In the genomic region with DNA sequence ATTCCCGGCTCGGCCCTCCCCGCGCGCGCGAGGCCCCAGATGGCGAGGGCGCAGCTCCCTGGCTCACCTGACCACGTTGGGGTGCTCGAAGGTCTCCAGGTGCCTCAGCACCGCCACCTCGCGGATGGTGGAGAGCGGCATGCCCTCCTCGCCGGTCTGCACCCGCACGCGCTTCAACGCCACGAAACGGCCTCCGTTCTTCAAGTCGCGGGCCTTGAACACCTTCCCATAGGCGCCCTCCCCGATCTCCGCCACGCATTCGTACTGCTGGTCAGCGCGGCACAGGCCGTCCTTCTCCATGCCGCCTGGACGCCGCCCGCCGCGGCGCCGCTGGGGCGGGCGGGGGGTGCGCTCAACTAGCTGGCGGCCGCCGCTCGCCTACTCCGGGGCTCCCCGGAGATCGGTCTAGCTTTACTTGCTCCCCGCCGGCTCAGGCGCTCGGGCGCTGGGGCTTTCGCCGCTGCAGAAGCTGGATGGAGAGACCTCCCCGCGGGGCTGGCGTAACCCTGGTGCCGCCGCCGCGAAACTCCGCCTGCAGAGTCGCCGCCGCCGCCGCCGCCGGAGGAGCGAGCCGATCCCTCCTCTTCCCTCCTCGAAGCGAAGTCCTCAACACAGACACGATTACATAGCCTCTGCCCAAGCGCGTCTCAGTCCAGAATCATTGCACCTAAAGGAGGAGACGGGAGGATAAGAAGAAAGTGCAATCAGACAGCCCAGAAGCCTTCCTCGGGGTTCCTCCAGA, we compare ENCODE assay signal across 8 cellular contexts. TPM values are rescaled to one million over a fixed set of nuclear protein-coding genes. Genes with fewer than 3 reads are reported as not detected.
DNase-seq lines count a peak whose midpoint lies in the region; ATAC-seq and TF ChIP-seq lines count a peak whose summit lies in the region.

No MANE protein-coding gene starts in this region.

- H3K9me3 ChIP-seq in A673 (ENCODE audit: low read depth, low read length, poor library complexity, severe bottlenecking): no peaks in the 10 kb centered on the region

- peaks cover 5% of the 10 kb centered on the region for H3K4me1 ChIP-seq in A673 (ENCODE audit: insufficient read depth, low read length, poor library complexity, severe bottlenecking)

- DNase-seq in A673 (ENCODE audit: low spot score): peak; percentile 89
- peak; percentile 77 for DNase-seq in NCI-H2171 treated with DMSO at 0.1 percent for 48 hours (lab: John Stamatoyannopoulos, UW)
- DNase-seq in activated CD4-positive, CD25-positive, alpha-beta regulatory T cell (lab: John Stamatoyannopoulos, UW): peak; percentile 78 to 83 (median 81)
- peak; percentile 83 for DNase-seq in central memory CD4-positive, alpha-beta T cell
- peak; percentile 88 for DNase-seq in kidney tubule cell (ENCODE audit: low spot score)
- peak; percentile 83 for DNase-seq in stimulated activated CD4-positive, alpha-beta T cell treated with anti-CD3 and anti-CD28 coated beads, Interleukin-1b, Interleukin-23, amount 100 ng/mL, for 4 hours (ENCODE audit: low read depth in 2 of 2)

- TF ChIP-seq CTCF in A673 (conservative IDR thresholded peaks at IDR 0.05; ENCODE audit: low read depth, low read length): peak; percentile 87

- BruUV-seq in A673 (replicated peaks; lab: Mats Ljungman, UMichigan): no TSS peak

- peak overlapping the region; percentile 83 for H3K4me3 ChIP-seq in A673 (ENCODE audit: low read depth, low read length, poor library complexity, severe bottlenecking)

- POLR2A ChIA-PET in A673 (lab: Charles Lee; ENCODE audit: low non-redundant PET): no interaction called here

- intact Hi-C loops in A673 (cut with micrococcal nuclease; ENCODE audit: unreplicated experiment): loop anchor here (1.0 to 5.0 kb wide), 4 partner anchors 116 to 212 kb away; no protein-coding TSS in a partner anchor

- ATAC-seq in GM18519 (IDR thresholded peaks at IDR 0.05; ENCODE audit: low FRiP score, unreplicated experiment): peak; percentile 55
- peak; percentile 60 for ATAC-seq in HG03045 (IDR thresholded peaks at IDR 0.05; ENCODE audit: unreplicated experiment)

- peaks cover 14% of the 10 kb centered on the region for H3K27me3 ChIP-seq in A673 (replicated peaks; ENCODE audit: insufficient read depth, low read depth, low read length, poor library complexity)

- CTCF ChIA-PET in A673 (lab: Charles Lee): interaction anchor here (0.5 to 1.4 kb wide), 12 partner anchors 17 to 400 kb away, joined by 3 to 13 read pairs (median 4); no protein-coding TSS in a partner anchor

- H3K27ac ChIP-seq in A673 (ENCODE audit: low read depth, low read length, poor library complexity, severe bottlenecking): peak overlapping the region; percentile 79

- H3K36me3 ChIP-seq in A673 (ENCODE audit: insufficient read depth, low read length, poor library complexity, severe bottlenecking): no peaks in the 10 kb centered on the region

RNA-seq across cellular contexts. Expression of gene CDK6, which starts 3.2 kb away (rescaled TPM):
- 10.0 and 10.5 TPM in 2 replicates for total RNA-seq in A673 (2021)

Comparison
In these comparisons a context has a peak if more than half of its experiments do, and no peak if none do; other contexts are left out.
1. Peak in every context shown above with its lines: DNase-seq, ATAC-seq, H3K4me3 ChIP-seq and H3K27ac ChIP-seq.